8 cellular contexts compared by ENCODE assay signal in genomic region chr19:7395360-7395781, GRCh38. TPM values are rescaled to one million over a fixed set of nuclear protein-coding genes. Genes with fewer than 3 reads are reported as not detected.
A peak's percentile ranks its signal among the peaks of the same experiment; 100 is the strongest.
DNase-seq lines count a peak whose midpoint lies in the region; ATAC-seq and TF ChIP-seq lines count a peak whose summit lies in the region.

No MANE protein-coding gene starts in this region.

- H3K9me3 ChIP-seq in gastrocnemius medialis = no peaks in the 10 kb centered on the region

- H3K4me1 ChIP-seq in gastrocnemius medialis = peaks cover 25 to 31% of the 10 kb centered on the region in 2 donors

- H3K27ac ChIP-seq in gastrocnemius medialis = peak overlapping the region; percentile 80 to 87 (median 84)

- peak overlapping the region; percentile 87 for H3K4me3 ChIP-seq in GM12875 (ENCODE audit: low read depth, low read length)
- peak overlapping the region; percentile 92 to 100 (median 97) for H3K4me3 ChIP-seq in gastrocnemius medialis

- in situ Hi-C loops in gastrocnemius medialis (cut with MboI; ENCODE audit: low sequenced_read_pairs in 4 of 4) = loop anchor here in 1 of 4 donors (25.0 kb wide), 1 partner anchor 142 kb away; the partner anchor contains the start of gene PNPLA6

- no peaks in the 10 kb centered on the region for H3K27me3 ChIP-seq in gastrocnemius medialis

- no peak for TF ChIP-seq POLR2A in gastrocnemius medialis (IDR thresholded peaks at IDR 0.05)

- H3K36me3 ChIP-seq in gastrocnemius medialis = no peaks in the 10 kb centered on the region

- intact Hi-C loops in left cardiac atrium (cut with DNase I) (loop anchor here in 1 of 2 donors (10.0 kb wide), 1 partner anchor 129 kb away; the partner anchor contains the start of gene MCOLN1), gastrocnemius medialis (cut with DNase I; ENCODE audit: low total_unique reads) (loop anchor here (1.0 to 5.0 kb wide), 2 partner anchors 139 to 1437 kb away; partner anchors contain the start of genes MBD3L1 and ZNF558)

- TF ChIP-seq CTCF in GM12875 (IDR thresholded peaks at IDR 0.05; ENCODE audit: borderline replicate concordance, insufficient read depth, low read depth, low read length) (no peak), gastrocnemius medialis (IDR thresholded peaks at IDR 0.05 in 4 of 5, conservative IDR thresholded peaks at IDR 0.05 in 1 of 5) (no peak)

- peak; percentile 12 for ATAC-seq in HG02981 (IDR thresholded peaks at IDR 0.05; ENCODE audit: unreplicated experiment)
- ATAC-seq in left cardiac atrium = peak; percentile 35 to 43
- peak; percentile 18 to 32 for ATAC-seq in gastrocnemius medialis
- no peak for ATAC-seq in HG02852 (IDR thresholded peaks at IDR 0.05; ENCODE audit: unreplicated experiment)

- DNase-seq in activated T-cell treated with anti-CD3 and anti-CD28 coated beads, Interleukin-2, amount 50 U/mL, for 48 hours = peak; percentile 26 to 33
- DNase-seq in left cardiac atrium (no peak), gastrocnemius medialis (no peak), epidermal melanocyte (ENCODE audit: insufficient read length, low spot score) (no peak), NCI-H345 (lab: John Stamatoyannopoulos, UW) (no peak)

RNA-seq across cellular contexts. Expression of gene ARHGEF18, which starts 46.6 kb away (rescaled TPM):
- total RNA-seq in left cardiac atrium (10 to 100 TPM in 1 of 2 donors, 1 to 10 TPM in 1; 9.9 to 11.7 TPM), gastrocnemius medialis (10 to 100 TPM in 2 of 4 donors, 1 to 10 TPM in 2; 7.9 to 11.3 (median 10.2) TPM)

Comparison
In these comparisons a context has a peak if more than half of its experiments do, and no peak if none do; other contexts are left out.
1. DNase-seq: peak in activated T-cell treated with anti-CD3 and anti-CD28 coated beads, Interleukin-2, amount 50 U/mL, for 48 hours (2 of 2); none in left cardiac atrium (single experiment), gastrocnemius medialis (0 of 2), epidermal melanocyte (single experiment) and NCI-H345 (single experiment).